1 cellular context compared by ENCODE assay signal in genomic region chr20:13220194-13220856, GRCh38.
A peak's percentile ranks its signal among the peaks of the same experiment; 100 is the strongest.
TF ChIP-seq lines count a peak whose summit lies in the region.

No MANE protein-coding gene starts in this region.

TF ChIP-seq in HepG2, 621 proteins besides CTCF, POLR2A, EP300 and RAD21 (continued from another document and continues in another):
- TF ChIP-seq, protein P1, sequence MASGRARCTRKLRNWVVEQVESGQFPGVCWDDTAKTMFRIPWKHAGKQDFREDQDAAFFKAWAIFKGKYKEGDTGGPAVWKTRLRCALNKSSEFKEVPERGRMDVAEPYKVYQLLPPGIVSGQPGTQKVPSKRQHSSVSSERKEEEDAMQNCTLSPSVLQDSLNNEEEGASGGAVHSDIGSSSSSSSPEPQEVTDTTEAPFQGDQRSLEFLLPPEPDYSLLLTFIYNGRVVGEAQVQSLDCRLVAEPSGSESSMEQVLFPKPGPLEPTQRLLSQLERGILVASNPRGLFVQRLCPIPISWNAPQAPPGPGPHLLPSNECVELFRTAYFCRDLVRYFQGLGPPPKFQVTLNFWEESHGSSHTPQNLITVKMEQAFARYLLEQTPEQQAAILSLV (CRISPR knock-in tag; IDR thresholded peaks at IDR 0.05; ENCODE audit: borderline replicate concordance), result peak; percentile 75; the same call in 1 of the 2 replicates
- TF ChIP-seq CCDC6 (CRISPR knock-in tag; IDR thresholded peaks at IDR 0.05) (peak; percentile 80; the same call in 1 of the 2 replicates), ZFP1 (CRISPR knock-in tag; IDR thresholded peaks at IDR 0.05) (no peak), SP140L (CRISPR knock-in tag; IDR thresholded peaks at IDR 0.05; ENCODE audit: borderline replicate concordance) (0 out of 2 replicates have a peak, but pooled peaks have one; percentile 9), E2F1 (CRISPR knock-in tag; IDR thresholded peaks at IDR 0.05) (peak; percentile 45; the same call in 1 of the 2 replicates), HES4 (CRISPR knock-in tag; IDR thresholded peaks at IDR 0.05; ENCODE audit: borderline replicate concordance) (peak; percentile 77; the same call in 1 of the 2 replicates), CENPX (CRISPR knock-in tag; IDR thresholded peaks at IDR 0.05) (no peak), PHF5A (CRISPR knock-in tag; IDR thresholded peaks at IDR 0.05; ENCODE audit: low read depth, unreplicated experiment) (no peak), PITX1 (CRISPR knock-in tag; IDR thresholded peaks at IDR 0.05) (peak; percentile 27; the same call in 1 of the 2 replicates), MYPOP (CRISPR knock-in tag; IDR thresholded peaks at IDR 0.05) (peak; percentile 47; the same call in 1 of the 2 replicates), TBX2 (CRISPR knock-in tag; IDR thresholded peaks at IDR 0.05; ENCODE audit: borderline replicate concordance) (peak; percentile 82), ZNF792 (CRISPR knock-in tag; IDR thresholded peaks at IDR 0.05) (peak; percentile 72), ZBTB46 (CRISPR knock-in tag; IDR thresholded peaks at IDR 0.05; ENCODE audit: borderline replicate concordance) (no peak), SRY (CRISPR knock-in tag; IDR thresholded peaks at IDR 0.05) (peak; percentile 71), TP53 (CRISPR knock-in tag; conservative IDR thresholded peaks at IDR 0.05) (0 out of 2 replicates have a peak, but pooled peaks have one; percentile 40), PCBP2 (optimal IDR thresholded peaks at IDR 0.05; ENCODE audit: low read depth, low read length, poor library complexity, severe bottlenecking) (no peak), SSRP1 (CRISPR knock-in tag; IDR thresholded peaks at IDR 0.05) (no peak), ZNF205 (CRISPR knock-in tag; IDR thresholded peaks at IDR 0.05) (no peak), MIER3 (CRISPR knock-in tag; IDR thresholded peaks at IDR 0.05; ENCODE audit: borderline replicate concordance) (no peak), NFE2L2 (IDR thresholded peaks at IDR 0.05; ENCODE audit: low read length) (no peak), GFI1 (CRISPR knock-in tag; IDR thresholded peaks at IDR 0.05; ENCODE audit: borderline replicate concordance) (no peak), ZBTB33 (CRISPR knock-in tag; IDR thresholded peaks at IDR 0.05) (peak; percentile 80), AFF4 (CRISPR knock-in tag; IDR thresholded peaks at IDR 0.05) (no peak), RARA (CRISPR knock-in tag; IDR thresholded peaks at IDR 0.05) (no peak; the same call in 1 of the 2 replicates), ZNF3 (CRISPR knock-in tag; IDR thresholded peaks at IDR 0.05) (no peak), ZNF234 (CRISPR knock-in tag; conservative IDR thresholded peaks at IDR 0.05) (no peak), BRD4 (CRISPR knock-in tag; IDR thresholded peaks at IDR 0.05) (no peak), PPARG (CRISPR knock-in tag; conservative IDR thresholded peaks at IDR 0.05) (0 out of 2 replicates have a peak, but pooled peaks have one; percentile 29), SALL2 (CRISPR knock-in tag; IDR thresholded peaks at IDR 0.05) (peak; percentile 77), MEF2D (CRISPR knock-in tag; IDR thresholded peaks at IDR 0.05) (0 out of 2 replicates have a peak, but pooled peaks have one; percentile 24), FOXP1 (IDR thresholded peaks at IDR 0.05) (no peak), FOXP1 (CRISPR knock-in tag; IDR thresholded peaks at IDR 0.05) (no peak), PHF21A (CRISPR knock-in tag; IDR thresholded peaks at IDR 0.05) (no peak), ZNF747 (CRISPR knock-in tag; IDR thresholded peaks at IDR 0.05; ENCODE audit: borderline replicate concordance) (0 out of 2 replicates have a peak, but pooled peaks have one; percentile 44), TOE1 (CRISPR knock-in tag; IDR thresholded peaks at IDR 0.05) (no peak), FOXA1 (IDR thresholded peaks at IDR 0.05) (no peak), FOXA1 (CRISPR knock-in tag; IDR thresholded peaks at IDR 0.05) (no peak), ASH2L (IDR thresholded peaks at IDR 0.05; ENCODE audit: insufficient read length, low read depth, low read length) (no peak), ZNF44 (CRISPR knock-in tag; IDR thresholded peaks at IDR 0.05) (no peak; the same call in 1 of the 2 replicates), GATAD1 (CRISPR knock-in tag; IDR thresholded peaks at IDR 0.05) (no peak), ZEB1 (IDR thresholded peaks at IDR 0.05; ENCODE audit: insufficient replicate concordance, low read depth) (no peak), ZNF570 (CRISPR knock-in tag; IDR thresholded peaks at IDR 0.05; ENCODE audit: borderline replicate concordance) (no peak)
- TF ChIP-seq, protein P2, sequence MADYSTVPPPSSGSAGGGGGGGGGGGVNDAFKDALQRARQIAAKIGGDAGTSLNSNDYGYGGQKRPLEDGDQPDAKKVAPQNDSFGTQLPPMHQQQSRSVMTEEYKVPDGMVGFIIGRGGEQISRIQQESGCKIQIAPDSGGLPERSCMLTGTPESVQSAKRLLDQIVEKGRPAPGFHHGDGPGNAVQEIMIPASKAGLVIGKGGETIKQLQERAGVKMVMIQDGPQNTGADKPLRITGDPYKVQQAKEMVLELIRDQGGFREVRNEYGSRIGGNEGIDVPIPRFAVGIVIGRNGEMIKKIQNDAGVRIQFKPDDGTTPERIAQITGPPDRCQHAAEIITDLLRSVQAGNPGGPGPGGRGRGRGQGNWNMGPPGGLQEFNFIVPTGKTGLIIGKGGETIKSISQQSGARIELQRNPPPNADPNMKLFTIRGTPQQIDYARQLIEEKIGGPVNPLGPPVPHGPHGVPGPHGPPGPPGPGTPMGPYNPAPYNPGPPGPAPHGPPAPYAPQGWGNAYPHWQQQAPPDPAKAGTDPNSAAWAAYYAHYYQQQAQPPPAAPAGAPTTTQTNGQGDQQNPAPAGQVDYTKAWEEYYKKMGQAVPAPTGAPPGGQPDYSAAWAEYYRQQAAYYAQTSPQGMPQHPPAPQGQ (CRISPR knock-in tag; IDR thresholded peaks at IDR 0.05; ENCODE audit: borderline replicate concordance), result no peak
- TF ChIP-seq, protein P3, sequence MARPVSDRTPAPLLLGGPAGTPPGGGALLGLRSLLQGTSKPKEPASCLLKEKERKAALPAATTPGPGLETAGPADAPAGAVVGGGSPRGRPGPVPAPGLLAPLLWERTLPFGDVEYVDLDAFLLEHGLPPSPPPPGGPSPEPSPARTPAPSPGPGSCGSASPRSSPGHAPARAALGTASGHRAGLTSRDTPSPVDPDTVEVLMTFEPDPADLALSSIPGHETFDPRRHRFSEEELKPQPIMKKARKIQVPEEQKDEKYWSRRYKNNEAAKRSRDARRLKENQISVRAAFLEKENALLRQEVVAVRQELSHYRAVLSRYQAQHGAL (CRISPR knock-in tag; IDR thresholded peaks at IDR 0.05; ENCODE audit: not compliant biosample characterization), result no peak
- TF ChIP-seq, protein P4, sequence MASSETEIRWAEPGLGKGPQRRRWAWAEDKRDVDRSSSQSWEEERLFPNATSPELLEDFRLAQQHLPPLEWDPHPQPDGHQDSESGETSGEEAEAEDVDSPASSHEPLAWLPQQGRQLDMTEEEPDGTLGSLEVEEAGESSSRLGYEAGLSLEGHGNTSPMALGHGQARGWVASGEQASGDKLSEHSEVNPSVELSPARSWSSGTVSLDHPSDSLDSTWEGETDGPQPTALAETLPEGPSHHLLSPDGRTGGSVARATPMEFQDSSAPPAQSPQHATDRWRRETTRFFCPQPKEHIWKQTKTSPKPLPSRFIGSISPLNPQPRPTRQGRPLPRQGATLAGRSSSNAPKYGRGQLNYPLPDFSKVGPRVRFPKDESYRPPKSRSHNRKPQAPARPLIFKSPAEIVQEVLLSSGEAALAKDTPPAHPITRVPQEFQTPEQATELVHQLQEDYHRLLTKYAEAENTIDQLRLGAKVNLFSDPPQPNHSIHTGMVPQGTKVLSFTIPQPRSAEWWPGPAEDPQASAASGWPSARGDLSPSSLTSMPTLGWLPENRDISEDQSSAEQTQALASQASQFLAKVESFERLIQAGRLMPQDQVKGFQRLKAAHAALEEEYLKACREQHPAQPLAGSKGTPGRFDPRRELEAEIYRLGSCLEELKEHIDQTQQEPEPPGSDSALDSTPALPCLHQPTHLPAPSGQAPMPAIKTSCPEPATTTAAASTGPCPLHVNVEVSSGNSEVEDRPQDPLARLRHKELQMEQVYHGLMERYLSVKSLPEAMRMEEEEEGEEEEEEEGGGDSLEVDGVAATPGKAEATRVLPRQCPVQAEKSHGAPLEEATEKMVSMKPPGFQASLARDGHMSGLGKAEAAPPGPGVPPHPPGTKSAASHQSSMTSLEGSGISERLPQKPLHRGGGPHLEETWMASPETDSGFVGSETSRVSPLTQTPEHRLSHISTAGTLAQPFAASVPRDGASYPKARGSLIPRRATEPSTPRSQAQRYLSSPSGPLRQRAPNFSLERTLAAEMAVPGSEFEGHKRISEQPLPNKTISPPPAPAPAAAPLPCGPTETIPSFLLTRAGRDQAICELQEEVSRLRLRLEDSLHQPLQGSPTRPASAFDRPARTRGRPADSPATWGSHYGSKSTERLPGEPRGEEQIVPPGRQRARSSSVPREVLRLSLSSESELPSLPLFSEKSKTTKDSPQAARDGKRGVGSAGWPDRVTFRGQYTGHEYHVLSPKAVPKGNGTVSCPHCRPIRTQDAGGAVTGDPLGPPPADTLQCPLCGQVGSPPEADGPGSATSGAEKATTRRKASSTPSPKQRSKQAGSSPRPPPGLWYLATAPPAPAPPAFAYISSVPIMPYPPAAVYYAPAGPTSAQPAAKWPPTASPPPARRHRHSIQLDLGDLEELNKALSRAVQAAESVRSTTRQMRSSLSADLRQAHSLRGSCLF (CRISPR knock-in tag; IDR thresholded peaks at IDR 0.05; ENCODE audit: borderline replicate concordance), result no peak
- TF ChIP-seq, protein P5, sequence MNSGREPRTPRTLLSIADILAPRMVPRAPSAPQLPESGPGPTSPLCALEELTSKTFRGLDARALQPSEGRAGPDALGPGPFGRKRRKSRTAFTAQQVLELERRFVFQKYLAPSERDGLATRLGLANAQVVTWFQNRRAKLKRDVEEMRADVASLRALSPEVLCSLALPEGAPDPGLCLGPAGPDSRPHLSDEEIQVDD (CRISPR knock-in tag; IDR thresholded peaks at IDR 0.05; ENCODE audit: borderline replicate concordance), result peak; percentile 72; the same call in 1 of the 2 replicates
